ENCODE assay signal across 1 cellular context in genomic region chr17:15884731-15885130, GRCh38.
TF ChIP-seq lines count a peak whose summit lies in the region.

No MANE protein-coding gene starts in this region.

TF ChIP-seq in endothelial cell of umbilical vein, 7 proteins besides CTCF, POLR2A, EP300 and RAD21 (continued from another document):
- TF ChIP-seq MAX (IDR thresholded peaks at IDR 0.05; ENCODE audit: insufficient read depth, insufficient read length) (no peak), JUN (IDR thresholded peaks at IDR 0.05; ENCODE audit: borderline replicate concordance, insufficient read depth, insufficient read length, low read depth) (no peak), POLR2AphosphoS5 (IDR thresholded peaks at IDR 0.05; ENCODE audit: insufficient read depth, low read depth, low read length) (no peak), FOS (IDR thresholded peaks at IDR 0.05; ENCODE audit: borderline replicate concordance, insufficient read depth, low read length) (no peak), EZH2 (IDR thresholded peaks at IDR 0.05; ENCODE audit: borderline replicate concordance, low read depth, low read length, severe bottlenecking) (no peak), MYC (IDR thresholded peaks at IDR 0.05; ENCODE audit: low read depth, low read length) (no peak)
